20 cellular contexts compared by ENCODE assay signal in the genomic region with DNA sequence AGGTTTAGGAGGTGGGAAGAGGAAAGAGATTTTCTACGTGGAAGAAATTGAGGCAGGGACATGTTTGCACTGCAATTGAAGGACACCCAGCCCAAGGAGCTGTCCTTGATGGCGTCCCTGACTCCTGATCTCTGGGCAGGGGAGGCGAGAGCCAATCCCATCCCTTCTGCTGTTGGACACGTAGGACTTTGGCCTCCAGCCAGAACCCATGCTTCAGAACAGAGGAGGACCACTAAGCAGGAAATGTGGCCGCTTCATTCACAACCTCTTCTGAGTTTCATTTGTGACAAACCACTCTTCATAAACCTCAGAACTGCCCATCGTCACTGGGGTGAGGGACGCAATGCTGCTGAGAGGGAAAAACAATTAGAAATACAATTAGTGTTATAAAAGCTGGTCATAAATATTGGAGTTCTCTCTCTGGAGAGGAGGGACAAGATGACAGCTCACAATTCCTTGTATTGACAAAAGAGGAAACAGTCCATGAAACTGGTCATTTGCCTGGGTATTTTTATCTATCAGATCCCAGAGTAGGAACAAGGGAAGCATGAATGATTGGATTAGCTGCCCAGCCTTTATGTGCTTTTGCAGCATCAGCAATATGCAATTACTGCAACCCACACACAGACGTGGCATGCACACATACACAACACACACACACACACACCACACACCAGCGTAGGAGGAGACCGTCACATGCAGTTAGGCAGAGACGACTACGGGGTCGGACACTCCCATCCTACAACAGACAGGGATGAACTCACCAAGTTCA.
A peak's percentile ranks its signal among the peaks of the same experiment; 100 is the strongest.
DNase-seq lines count a peak whose midpoint lies in the region; ATAC-seq and TF ChIP-seq lines count a peak whose summit lies in the region.
"Had no signal": no experiment of that assay in that cellular context is flagged by ENCODE, and none has a peak within 500 bp of the region (broad histone marks: within the 10 kb centered on the region; RNA-seq: fewer than 3 reads in every experiment).

No MANE protein-coding gene starts in this region.

- peaks cover 2% of the 10 kb centered on the region for H3K9me3 Mint-ChIP-seq in neural progenitor cell
- H3K9me3 Mint-ChIP-seq: activated CD4-positive, alpha-beta T cell treated with anti-CD3 and anti-CD28 coated beads, Interleukin-2, amount 10 ng/mL, durations not matched to agents 7 days and 5 days; activated naive CD8-positive, alpha-beta T cell treated with anti-CD3 and anti-CD28 coated beads for 36 hours; activated T-helper 2 cell treated with anti-CD3 and anti-CD28 coated beads, Interferon-gamma antibody, Interleukin-2, Interleukin-4, amounts not matched to agents 10 μg/mL and 5 μg/mL and 100 μg/mL, durations not matched to agents 14 hours and 24 hours and 36 hours; CD8-positive, alpha-beta memory T cell; T-helper 1 cell treated with Interleukin-12 subunit alpha and Interleukin-12 subunit beta and Interleukin-4 antibody, amounts not matched to agents 30 μg/mL and 1 μg/mL, for 36 hours had no signal

- no peaks in the 10 kb centered on the region for H3F3A ChIP-seq in neural progenitor cell (ENCODE audit: low read depth)

- CTCF ChIA-PET in GM10248 (lab: Yijun Ruan, JAX): interaction anchor here (1.2 kb wide), 1 partner anchor 32 kb away, joined by 3 read pairs; no protein-coding TSS in a partner anchor

- peak overlapping the region; percentile 25 for H3K4me3 Mint-ChIP-seq in neural progenitor cell
- H3K4me3 Mint-ChIP-seq: activated CD4-positive, alpha-beta T cell treated with anti-CD3 and anti-CD28 coated beads, Interleukin-2, amount 10 ng/mL, durations not matched to agents 7 days and 5 days; activated naive CD8-positive, alpha-beta T cell treated with anti-CD3 and anti-CD28 coated beads for 36 hours; CD8-positive, alpha-beta memory T cell; T-helper 1 cell treated with Interleukin-12 subunit alpha and Interleukin-12 subunit beta and Interleukin-4 antibody, amounts not matched to agents 30 μg/mL and 1 μg/mL, for 36 hours had no signal

- no peak overlapping the region for H3K9ac ChIP-seq in neural progenitor cell

- H3K9me3 ChIP-seq in neural progenitor cell (ENCODE audit: low read depth): peaks cover 8% of the 10 kb centered on the region
- H3K9me3 ChIP-seq: lower lobe of right lung, SJSA1, thoracic aorta had no signal

- H3K27me3 ChIP-seq in neural progenitor cell: no peaks in the 10 kb centered on the region
- H3K27me3 ChIP-seq: foreskin keratinocyte, SJSA1 had no signal

- TF ChIP-seq CTCF in neural progenitor cell (IDR thresholded peaks at IDR 0.05) (no peak), GM10248 (IDR thresholded peaks at IDR 0.05; ENCODE audit: control extremely low read depth, extremely low read depth, low read depth, missing control alignments) (no peak)

- H3K4me3 ChIP-seq in neural progenitor cell: no peak overlapping the region
- H3K4me3 ChIP-seq: lower lobe of right lung, SJSA1, thoracic aorta had no signal

- H3K4me1 ChIP-seq in neural progenitor cell: peaks cover 6% of the 10 kb centered on the region
- H3K4me1 ChIP-seq: lower lobe of right lung, SJSA1 had no signal

- no peak overlapping the region for H3K27ac ChIP-seq in neural progenitor cell
- H3K27ac ChIP-seq: foreskin keratinocyte, lower lobe of right lung, SJSA1, thoracic aorta had no signal

- H4K20me1 ChIP-seq in neural progenitor cell (ENCODE audit: low read depth): no peaks in the 10 kb centered on the region

- DNase-seq in DMS153 treated with DMSO at 0.1 percent for 48 hours (lab: John Stamatoyannopoulos, UW; ENCODE audit: unreplicated experiment): peak; percentile 64
- DNase-seq in HT1080 (ENCODE audit: low read depth): peak; percentile 16
- DNase-seq in NCI-H774 (lab: John Stamatoyannopoulos, UW): peak; percentile 13
- DNase-seq in neural progenitor cell (ENCODE audit: low spot score): no peak
- DNase-seq in left ventricle myocardium superior: no peak
- DNase-seq in GM10248 (ENCODE audit: extremely low spot score): no peak
- DNase-seq: activated CD4-positive, alpha-beta T cell treated with anti-CD3 and anti-CD28 coated beads, Interleukin-2, amount 10 ng/mL, durations not matched to agents 7 days and 5 days; activated CD8-positive, alpha-beta memory T cell treated with anti-CD3 and anti-CD28 coated beads, Interleukin-2, amount 50 U/mL, for 4 hours; activated naive CD8-positive, alpha-beta T cell treated with anti-CD3 and anti-CD28 coated beads for 36 hours; CD8-positive, alpha-beta memory T cell; foreskin keratinocyte; lower lobe of right lung; PC-3; small intestine; stimulated activated naive CD4-positive, alpha-beta T cell treated with Interleukin-2 at 50 U/mL for 16 hours had no signal

- H3K36me3 Mint-ChIP-seq in neural progenitor cell: no peaks in the 10 kb centered on the region
- H3K36me3 Mint-ChIP-seq: activated naive CD8-positive, alpha-beta T cell treated with anti-CD3 and anti-CD28 coated beads for 36 hours; CD8-positive, alpha-beta memory T cell had no signal

- H2AFZ ChIP-seq in neural progenitor cell (replicated peaks): no peak overlapping the region

- peaks cover 14% of the 10 kb centered on the region for H3K27me3 Mint-ChIP-seq in neural progenitor cell (ENCODE audit: insufficient read depth, low read depth)
- H3K27me3 Mint-ChIP-seq: activated naive CD8-positive, alpha-beta T cell treated with anti-CD3 and anti-CD28 coated beads for 36 hours had no signal

- H3K79me2 ChIP-seq in neural progenitor cell (ENCODE audit: low read depth): no peaks in the 10 kb centered on the region

- no peak for ATAC-seq in activated CD4-positive, CD25-positive, alpha-beta regulatory T cell treated with anti-CD3 and anti-CD28 coated beads, Interleukin-2, amount 50 U/mL, for 24 hours
- ATAC-seq in left ventricle myocardium superior: no peak
- ATAC-seq: foreskin keratinocyte, lower lobe of right lung, PC-3 had no signal

- POLR2A ChIA-PET in GM10248 (lab: Yijun Ruan, JAX): no interaction called here

- H3K4me2 ChIP-seq in neural progenitor cell: no peak overlapping the region

- peaks cover 28% of the 10 kb centered on the region for H3K4me1 Mint-ChIP-seq in neural progenitor cell
- H3K4me1 Mint-ChIP-seq: activated CD4-positive, alpha-beta T cell treated with anti-CD3 and anti-CD28 coated beads, Interleukin-2, amount 10 ng/mL, durations not matched to agents 7 days and 5 days; activated naive CD8-positive, alpha-beta T cell treated with anti-CD3 and anti-CD28 coated beads for 36 hours; CD8-positive, alpha-beta memory T cell had no signal

- H3K27ac Mint-ChIP-seq in neural progenitor cell: peak overlapping the region; percentile 43
- H3K27ac Mint-ChIP-seq: activated CD4-positive, alpha-beta T cell treated with anti-CD3 and anti-CD28 coated beads, Interleukin-2, amount 10 ng/mL, durations not matched to agents 7 days and 5 days; activated naive CD8-positive, alpha-beta T cell treated with anti-CD3 and anti-CD28 coated beads for 36 hours; activated T-helper 2 cell treated with anti-CD3 and anti-CD28 coated beads, Interferon-gamma antibody, Interleukin-2, Interleukin-4, amounts not matched to agents 10 μg/mL and 5 μg/mL and 100 μg/mL, durations not matched to agents 14 hours and 24 hours and 36 hours; CD8-positive, alpha-beta memory T cell; T-helper 1 cell treated with Interleukin-12 subunit alpha and Interleukin-12 subunit beta and Interleukin-4 antibody, amounts not matched to agents 30 μg/mL and 1 μg/mL, for 36 hours had no signal

- H3K36me3 ChIP-seq in neural progenitor cell: peaks cover 5% of the 10 kb centered on the region
- H3K36me3 ChIP-seq: lower lobe of right lung, SJSA1, thoracic aorta had no signal

- intact Hi-C loops in left ventricle myocardium superior (cut with micrococcal nuclease): no loop called here

Comparison
In these comparisons a context has a peak if more than half of its experiments do, and no peak if none do; other contexts are left out.
1. DNase-seq: peak in DMS153 treated with DMSO at 0.1 percent for 48 hours (single experiment), HT1080 (single experiment) and NCI-H774 (single experiment); none in neural progenitor cell (single experiment), left ventricle myocardium superior (single experiment) and GM10248 (single experiment).